In genomic region chr1:29736582-29737188, GRCh38 we compare ENCODE assay signal across 9 cellular contexts.
A peak's percentile ranks its signal among the peaks of the same experiment; 100 is the strongest.
DNase-seq lines count a peak whose midpoint lies in the region; ATAC-seq and TF ChIP-seq lines count a peak whose summit lies in the region.
"Had no signal": no experiment of that assay in that cellular context is flagged by ENCODE, and none has a peak within 500 bp of the region (broad histone marks: within the 10 kb centered on the region; RNA-seq: fewer than 3 reads in every experiment).

No MANE protein-coding gene starts in this region.

- no peak for ATAC-seq in DND-41 (ENCODE audit: insufficient read depth, low read depth)
- peak; percentile 37 for ATAC-seq in left lobe of liver
- no peak for ATAC-seq in GM21619 (IDR thresholded peaks at IDR 0.05; ENCODE audit: unreplicated experiment)

- no peak for TF ChIP-seq POLR2A in adrenal gland (IDR thresholded peaks at IDR 0.05)
- no peak for TF ChIP-seq POLR2A in spleen (IDR thresholded peaks at IDR 0.05)

- DNase-seq in DND-41 (peak; percentile 51), KBM-7 (peak; percentile 56), adrenal gland (peak in 5 of 7 donors; percentile 24 to 47 (median 41)), left lobe of liver (ENCODE audit: low spot score) (no peak), NCI-H2196 treated with DMSO at 0.1 percent for 48 hours (lab: John Stamatoyannopoulos, UW; ENCODE audit: unreplicated experiment) (no peak), spleen (no peak), DMS114 treated with DMSO at 0.1 percent for 48 hours (lab: John Stamatoyannopoulos, UW; ENCODE audit: unreplicated experiment) (no peak)
- DNase-seq: stomach had no signal

- no peak for TF ChIP-seq CTCF in DND-41 (IDR thresholded peaks at IDR 0.05; ENCODE audit: borderline replicate concordance, extremely low read depth, low read length, poor library complexity, severe bottlenecking)
- no peak for TF ChIP-seq CTCF in adrenal gland (IDR thresholded peaks at IDR 0.05)
- TF ChIP-seq CTCF in spleen (IDR thresholded peaks at IDR 0.05 in 8 of 11, conservative IDR thresholded peaks at IDR 0.05 in 3 of 11) = no peak

- no peak overlapping the region for H3K9ac ChIP-seq in DND-41 (ENCODE audit: low read depth, low read length)

- H3K36me3 ChIP-seq in DND-41 (ENCODE audit: insufficient read depth, low read length) (no peaks in the 10 kb centered on the region), adrenal gland (replicated peaks in 1 of 2) (no peaks in the 10 kb centered on the region), spleen (no peaks in the 10 kb centered on the region)
- H3K36me3 ChIP-seq: stomach had no signal

- in situ Hi-C loops in KBM-7 (cut with MboI; ENCODE audit: low pct_unique_long_range_greater_than_20kb, low sequenced_read_pairs) = no loop called here

- 65 to 71% (median 68%) methylated on average over 5 of the region's 5 CpGs for WGBS in adrenal gland, 4 donors
- 62 to 71% (median 67%) methylated on average over 5 of the region's 5 CpGs for WGBS in spleen, 5 donors

- H3K4me2 ChIP-seq in DND-41 (ENCODE audit: insufficient read depth, low read length) = no peak overlapping the region

- H4K20me1 ChIP-seq in DND-41 (ENCODE audit: insufficient read depth, low read length) = no peaks in the 10 kb centered on the region; the same call in 1 of the 2 replicates

- no peak overlapping the region for H3K4me3 ChIP-seq in DND-41 (ENCODE audit: low read depth in 1 of 2, low read length in 2 of 2)
- no peak overlapping the region for H3K4me3 ChIP-seq in adrenal gland
- H3K4me3 ChIP-seq in spleen = no peak overlapping the region
- H3K4me3 ChIP-seq: stomach had no signal

- H3K79me2 ChIP-seq in DND-41 (ENCODE audit: insufficient read depth, low read length) = no peaks in the 10 kb centered on the region

- no peak overlapping the region for H3K27ac ChIP-seq in DND-41 (ENCODE audit: low read length)
- H3K27ac ChIP-seq in adrenal gland = no peak overlapping the region
- H3K27ac ChIP-seq in spleen = no peak overlapping the region
- H3K27ac ChIP-seq: stomach had no signal

- no peak overlapping the region for H2AFZ ChIP-seq in DND-41 (ENCODE audit: low read depth, low read length)

- no peaks in the 10 kb centered on the region for H3K27me3 ChIP-seq in DND-41 (ENCODE audit: insufficient read depth, low read length, poor library complexity)
- H3K27me3 ChIP-seq in adrenal gland = no peaks in the 10 kb centered on the region
- peaks cover 0 to 52% (median 0%) of the 10 kb centered on the region in 7 donors for H3K27me3 ChIP-seq in spleen (replicated peaks in 1 of 7)

- H3K4me1 ChIP-seq in DND-41 (ENCODE audit: insufficient read depth, low read length) (no peaks in the 10 kb centered on the region), adrenal gland (replicated peaks in 1 of 2) (no peaks in the 10 kb centered on the region), spleen (no peaks in the 10 kb centered on the region)
- H3K4me1 ChIP-seq: stomach had no signal

- H3K9me3 ChIP-seq in DND-41 (ENCODE audit: insufficient read depth, low read length, severe bottlenecking) (no peaks in the 10 kb centered on the region), adrenal gland (replicated peaks in 1 of 3) (no peaks in the 10 kb centered on the region), spleen (no peaks in the 10 kb centered on the region)
- H3K9me3 ChIP-seq: stomach had no signal

- intact Hi-C loops in adrenal gland (cut with DNase I) (no loop called here), spleen (cut with DNase I; ENCODE audit: low total_unique reads) (no loop called here)

Comparison
In these comparisons a context has a peak if more than half of its experiments do, and no peak if none do; other contexts are left out.
1. DNase-seq: peak in DND-41 (single experiment), KBM-7 (single experiment) and adrenal gland (5 of 7); none in left lobe of liver (single experiment), NCI-H2196 treated with DMSO at 0.1 percent for 48 hours (single experiment), spleen (single experiment) and DMS114 treated with DMSO at 0.1 percent for 48 hours (single experiment).